23 cellular contexts compared by ENCODE assay signal in the genomic region with DNA sequence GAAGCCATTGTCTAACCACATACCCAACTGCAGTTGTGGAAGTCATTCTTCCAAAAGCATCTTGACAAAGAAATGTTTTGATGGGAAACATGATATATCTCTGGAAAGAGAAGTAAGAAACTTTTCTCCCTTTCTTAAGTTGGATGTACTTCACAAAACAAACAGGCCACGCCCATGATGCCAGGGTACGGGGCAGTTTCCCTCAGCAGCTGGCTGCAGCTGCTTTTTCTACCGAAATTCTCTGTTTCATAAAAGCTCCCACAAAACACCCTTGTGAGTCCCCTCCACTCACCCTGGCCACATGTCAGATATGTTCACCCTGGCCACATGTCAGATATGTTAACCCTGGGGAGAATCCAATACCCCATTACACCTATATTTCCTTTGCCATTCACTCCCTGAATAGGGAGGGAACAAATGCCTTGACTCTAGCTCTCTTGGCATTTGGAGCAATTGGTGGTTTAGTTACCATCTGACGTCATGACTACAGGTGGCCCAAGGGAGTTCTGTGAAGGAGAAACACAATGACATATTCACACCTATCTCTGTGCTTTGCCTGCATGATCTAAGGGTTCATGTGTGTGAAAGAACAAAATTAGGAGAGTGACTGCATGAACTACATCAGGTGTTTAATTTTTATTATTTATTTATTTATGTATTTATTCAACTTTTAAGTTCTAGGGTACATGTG.
A peak's percentile ranks its signal among the peaks of the same experiment; 100 is the strongest.
DNase-seq lines count a peak whose midpoint lies in the region; ATAC-seq and TF ChIP-seq lines count a peak whose summit lies in the region.
"Had no signal": no experiment of that assay in that cellular context is flagged by ENCODE, and none has a peak within 500 bp of the region (broad histone marks: within the 10 kb centered on the region; RNA-seq: fewer than 3 reads in every experiment).

No MANE protein-coding gene starts in this region.

- peak overlapping the region; percentile 3 to 89 for H3K27ac ChIP-seq in ascending aorta

- no peak overlapping the region for H3K4me3 Mint-ChIP-seq in nephron
- H3K4me3 Mint-ChIP-seq: CD4-positive, alpha-beta memory T cell; GM23338; T-helper 1 cell treated with Interleukin-12 subunit alpha and Interleukin-12 subunit beta and Interleukin-4 antibody, amounts not matched to agents 30 μg/mL and 1 μg/mL, for 36 hours had no signal

- H3K9me3 ChIP-seq in ascending aorta: peaks cover 0 to 3% of the 10 kb centered on the region in 2 donors
- H3K9me3 ChIP-seq: BE2C, SK-N-SH had no signal

- H3K4me1 Mint-ChIP-seq in nephron: peaks cover 46% of the 10 kb centered on the region

- TF ChIP-seq CTCF in GM06990 (IDR thresholded peaks at IDR 0.05; ENCODE audit: insufficient read depth, low read length, poor library complexity, severe bottlenecking) (no peak), ascending aorta (IDR thresholded peaks at IDR 0.05) (no peak), nephron (IDR thresholded peaks at IDR 0.05; ENCODE audit: unreplicated experiment in 3 of 3) (no peak)

- H3K36me3 ChIP-seq in GM06990 (ENCODE audit: control insufficient read depth, insufficient read depth, low read length) (no peaks in the 10 kb centered on the region; the same call in 1 of the 2 replicates), ascending aorta (no peaks in the 10 kb centered on the region)

- peak overlapping the region; percentile 44 to 65 (median 61) for H3K27ac Mint-ChIP-seq in nephron
- H3K27ac Mint-ChIP-seq: CD4-positive, alpha-beta memory T cell; GM23338; T-helper 1 cell treated with Interleukin-12 subunit alpha and Interleukin-12 subunit beta and Interleukin-4 antibody, amounts not matched to agents 30 μg/mL and 1 μg/mL, for 36 hours had no signal

- peak; percentile 26 for DNase-seq in GM06990 (ENCODE audit: extremely low read depth, insufficient read length)
- DNase-seq in ascending aorta (ENCODE audit: low spot score in 2 of 2): no peak
- DNase-seq in D341Med (ENCODE audit: low spot score): no peak
- DNase-seq in NOMO-1 (lab: John Stamatoyannopoulos, UW; ENCODE audit: unreplicated experiment in 2 of 2): no peak
- no peak for DNase-seq in left colon
- DNase-seq in AML-193 (lab: John Stamatoyannopoulos, UW): no peak
- DNase-seq: BE2C; CD4-positive, alpha-beta memory T cell; DMS153; EL; Kasumi-1; MV-4-11; NCI-H1436; NCI-H2029 treated with DMSO at 0.1 percent for 48 hours; NCI-H345; NCI-H748 treated with DMSO at 0.1 percent for 48 hours; SK-N-SH had no signal

- intact Hi-C loops in ascending aorta (cut with DNase I): loop anchor here (2.0 to 10.0 kb wide), 2 partner anchors 33 to 105 kb away; partner anchors contain the start of gene AOPEP
- intact Hi-C loops in left colon (cut with DNase I, micrococcal nuclease): no loop called here

- H3K4me3 ChIP-seq in GM06990 (replicated peaks; ENCODE audit: low read depth, low read length) (no peak overlapping the region), ascending aorta (no peak overlapping the region)
- H3K4me3 ChIP-seq: GM23338 had no signal

- peaks cover 5 to 45% of the 10 kb centered on the region in 2 donors for H3K4me1 ChIP-seq in ascending aorta

- ATAC-seq in HG03432 (IDR thresholded peaks at IDR 0.05; ENCODE audit: unreplicated experiment): peak; percentile 64
- no peak for ATAC-seq in left colon
- ATAC-seq: GM23338, Panc1, Right ventricle myocardium inferior had no signal

- H3K36me3 Mint-ChIP-seq in nephron (ENCODE audit: low read depth): peaks cover 45% of the 10 kb centered on the region

- H3K27me3 ChIP-seq in GM06990 (replicated peaks; ENCODE audit: control insufficient read depth, insufficient read depth, low read length) (no peaks in the 10 kb centered on the region), ascending aorta (no peaks in the 10 kb centered on the region)
- H3K27me3 ChIP-seq: BE2C had no signal

- H3K9me3 Mint-ChIP-seq in nephron: no peaks in the 10 kb centered on the region
- H3K9me3 Mint-ChIP-seq: GM23338 had no signal

- no peaks in the 10 kb centered on the region for H3K27me3 Mint-ChIP-seq in nephron (ENCODE audit: low read depth)
- H3K27me3 Mint-ChIP-seq: CD4-positive, alpha-beta memory T cell had no signal
